In the genomic region with DNA sequence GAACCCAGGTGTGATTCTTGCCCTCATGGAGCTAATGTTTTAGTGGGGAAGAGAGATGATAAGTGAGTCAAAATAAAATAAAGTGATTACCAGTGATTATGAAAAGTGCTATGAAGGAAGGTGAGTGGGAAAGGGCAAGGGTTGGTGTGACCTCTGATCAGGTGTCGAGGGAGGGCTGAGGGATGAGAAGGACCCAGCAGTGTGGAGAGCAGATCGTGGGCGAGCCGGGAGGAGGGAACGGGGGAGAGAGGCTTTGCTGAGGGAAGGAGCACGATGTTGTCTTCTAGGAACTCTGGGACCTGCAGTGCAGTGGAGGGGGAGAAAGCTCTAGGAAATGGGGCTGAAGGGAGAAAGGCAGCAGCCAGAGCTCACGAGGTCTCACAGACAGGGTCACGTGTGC, we compare ENCODE assay signal across 19 cellular contexts.
DNase-seq lines count a peak whose midpoint lies in the region; ATAC-seq and TF ChIP-seq lines count a peak whose summit lies in the region.
"Had no signal": no experiment of that assay in that cellular context is flagged by ENCODE, and none has a peak within 500 bp of the region (broad histone marks: within the 10 kb centered on the region; RNA-seq: fewer than 3 reads in every experiment).

No MANE protein-coding gene starts in this region.

- peaks cover 13 to 18% (median 15%) of the 10 kb centered on the region in 3 donors for H3K4me1 Mint-ChIP-seq in CD8-positive, alpha-beta memory T cell
- H3K4me1 Mint-ChIP-seq in T-helper 17 cell (peaks cover 22% of the 10 kb centered on the region), endothelial cell (ENCODE audit: unreplicated experiment) (peaks cover 12% of the 10 kb centered on the region), progenitor cell of endocrine pancreas (ENCODE audit: low read depth) (peaks cover 23% of the 10 kb centered on the region)

- no peaks in the 10 kb centered on the region for H3K9me3 ChIP-seq in CD8-positive, alpha-beta memory T cell (ENCODE audit: low read length)
- no peaks in the 10 kb centered on the region for H3K9me3 ChIP-seq in T-helper 17 cell (ENCODE audit: control insufficient read depth, low read length, poor library complexity, severe bottlenecking)

- CTCF ChIA-PET in CD8-positive, alpha-beta memory T cell (lab: Charles Lee), result interaction anchor here (1.2 kb wide), 1 partner anchor 97 kb away, joined by 3 read pairs; no protein-coding TSS in a partner anchor

- peaks cover 3 to 59% (median 16%) of the 10 kb centered on the region in 3 donors for H3K36me3 Mint-ChIP-seq in CD8-positive, alpha-beta memory T cell
- H3K36me3 Mint-ChIP-seq in T-helper 17 cell (ENCODE audit: low read depth) (peaks cover 10% of the 10 kb centered on the region), endothelial cell (ENCODE audit: low read depth, unreplicated experiment) (peaks cover 28% of the 10 kb centered on the region), progenitor cell of endocrine pancreas (ENCODE audit: insufficient read depth) (peaks cover 17% of the 10 kb centered on the region)

- H3K27ac Mint-ChIP-seq in CD8-positive, alpha-beta memory T cell, result peak overlapping the region in 5 of 8 donors; percentile 4 to 63 (median 33)
- H3K27ac Mint-ChIP-seq in T-helper 17 cell, result peak overlapping the region; percentile 45
- no peak overlapping the region for H3K27ac Mint-ChIP-seq in endothelial cell (ENCODE audit: unreplicated experiment)
- H3K27ac Mint-ChIP-seq in progenitor cell of endocrine pancreas, result peak overlapping the region; percentile 5

- H3K27me3 Mint-ChIP-seq in CD8-positive, alpha-beta memory T cell, result peaks cover 0 to 3% of the 10 kb centered on the region in 2 donors
- H3K27me3 Mint-ChIP-seq in T-helper 17 cell, result no peaks in the 10 kb centered on the region
- H3K27me3 Mint-ChIP-seq in endothelial cell (ENCODE audit: unreplicated experiment), result peaks cover 6% of the 10 kb centered on the region
- H3K27me3 Mint-ChIP-seq in progenitor cell of endocrine pancreas, result no peaks in the 10 kb centered on the region

- TF ChIP-seq CTCF in endothelial cell (IDR thresholded peaks at IDR 0.05; ENCODE audit: unreplicated experiment) (no peak), progenitor cell of endocrine pancreas (IDR thresholded peaks at IDR 0.05; ENCODE audit: unreplicated experiment) (no peak), GM10266 (IDR thresholded peaks at IDR 0.05; ENCODE audit: control insufficient read depth, insufficient read depth, low read depth, missing control alignments) (no peak)

- POLR2A ChIA-PET in CD8-positive, alpha-beta memory T cell (lab: Charles Lee), result no interaction called here

- ATAC-seq in T-helper 17 cell (no peak), GM21717 (IDR thresholded peaks at IDR 0.05; ENCODE audit: unreplicated experiment) (no peak), GM18498 (IDR thresholded peaks at IDR 0.05; ENCODE audit: unreplicated experiment) (no peak)
- ATAC-seq: GM12878, PC-3, SK-N-SH treated with all-trans-retinoic acid at 6 μM for 48 hours had no signal

- H3K36me3 ChIP-seq in CD8-positive, alpha-beta memory T cell (ENCODE audit: insufficient read depth, low read length), result peaks cover 14% of the 10 kb centered on the region

- no peak overlapping the region for H3K27ac ChIP-seq in CD8-positive, alpha-beta memory T cell (ENCODE audit: low read depth, low read length)
- H3K27ac ChIP-seq: C4-2B had no signal

- no peak overlapping the region for H3K4me3 ChIP-seq in CD8-positive, alpha-beta memory T cell (ENCODE audit: low read length)
- H3K4me3 ChIP-seq: GM12878 had no signal

- H3K9me3 Mint-ChIP-seq in CD8-positive, alpha-beta memory T cell, result no peaks in the 10 kb centered on the region
- H3K9me3 Mint-ChIP-seq in endothelial cell (ENCODE audit: unreplicated experiment) (no peaks in the 10 kb centered on the region), progenitor cell of endocrine pancreas (ENCODE audit: low read depth) (no peaks in the 10 kb centered on the region)

- no peaks in the 10 kb centered on the region for H3K27me3 ChIP-seq in CD8-positive, alpha-beta memory T cell (ENCODE audit: insufficient read depth, low read length, poor library complexity, severe bottlenecking)

- H3K4me1 ChIP-seq in CD8-positive, alpha-beta memory T cell (ENCODE audit: insufficient read depth, low read length), result no peaks in the 10 kb centered on the region

- H3K4me3 Mint-ChIP-seq in CD8-positive, alpha-beta memory T cell, result no peak overlapping the region
- H3K4me3 Mint-ChIP-seq in T-helper 17 cell, result no peak overlapping the region
- H3K4me3 Mint-ChIP-seq in endothelial cell (ENCODE audit: unreplicated experiment), result peak overlapping the region; percentile 38
- no peak overlapping the region for H3K4me3 Mint-ChIP-seq in progenitor cell of endocrine pancreas (ENCODE audit: low read depth)

- no peak for DNase-seq in CD8-positive, alpha-beta memory T cell
- DNase-seq in T-helper 17 cell, result no peak
- no peak for DNase-seq in endothelial cell (ENCODE audit: low spot score)
- DNase-seq in progenitor cell of endocrine pancreas (ENCODE audit: low spot score, unreplicated experiment), result no peak
- no peak for DNase-seq in GM10266 (ENCODE audit: extremely low spot score)
- DNase-seq in Kasumi-1 (lab: John Stamatoyannopoulos, UW), result no peak
- DNase-seq: ACHN, GF-D8, NCI-H1436, NCI-H1930, NCI-H526, PC-3, RPMI8226, SHP77 treated with DMSO at 0.1 percent for 48 hours had no signal
